ENCODE assay signal across 9 cellular contexts in genomic region chr1:17539202-17539525, GRCh38. TPM values are rescaled to one million over a fixed set of nuclear protein-coding genes. Genes with fewer than 3 reads are reported as not detected.
DNase-seq lines count a peak whose midpoint lies in the region; ATAC-seq, FAIRE-seq and TF ChIP-seq lines count a peak whose summit lies in the region.
"Had no signal": no experiment of that assay in that cellular context is flagged by ENCODE, and none has a peak within 500 bp of the region (broad histone marks: within the 10 kb centered on the region; RNA-seq: fewer than 3 reads in every experiment).

No MANE protein-coding gene starts in this region.

- H4K20me1 ChIP-seq in GM12878 (ENCODE audit: control insufficient read depth, insufficient read depth) (no peaks in the 10 kb centered on the region), keratinocyte (ENCODE audit: control insufficient read depth, extremely low read depth, insufficient read depth, low read length) (no peaks in the 10 kb centered on the region)

- H3K9me1 ChIP-seq in keratinocyte (ENCODE audit: control insufficient read depth, extremely low read depth, insufficient read depth, low read length) = no peaks in the 10 kb centered on the region

- H2AFZ ChIP-seq in GM12878 (ENCODE audit: control insufficient read depth, low read depth, low read length) = no peak overlapping the region
- H2AFZ ChIP-seq in keratinocyte (ENCODE audit: control insufficient read depth, low read length) = no peak overlapping the region

- no peaks in the 10 kb centered on the region for H3K36me3 Mint-ChIP-seq in stimulated activated memory B cell treated with anti-CD40 and anti-IgM and Interleukin-4, amounts not matched to agents 10 μg/mL and 1 μg/mL and 100 μg/mL, for 72 hours

- no peak for TF ChIP-seq POLR2A in GM12878 (IDR thresholded peaks at IDR 0.05; ENCODE audit: low read depth, low read length)

- H3K4me1 ChIP-seq in HEK293 (ENCODE audit: control insufficient read depth, insufficient read depth, low read length) (peaks cover 9% of the 10 kb centered on the region), GM12878 (ENCODE audit: control insufficient read depth, insufficient read depth, low read length) (peaks cover 17% of the 10 kb centered on the region), keratinocyte (ENCODE audit: control insufficient read depth, extremely low read depth, insufficient read depth, low read length) (peaks cover 4% of the 10 kb centered on the region)

- H3K27me3 ChIP-seq in GM12878 (replicated peaks in 1 of 2; ENCODE audit: control insufficient read depth in 2 of 2, insufficient read depth in 2 of 2, low read length in 1 of 2) (peaks cover 4 to 5% of the 10 kb centered on the region in 2 experiments; a peak in 3 of 4 replicates), keratinocyte (ENCODE audit: control insufficient read depth, extremely low read depth, insufficient read depth, low read length) (peaks cover 6% of the 10 kb centered on the region)

- intact Hi-C loops in GM12878 (cut with micrococcal nuclease; ENCODE audit: unreplicated experiment) = no loop called here

- BruUV-seq in GM12878 (replicated peaks; lab: Mats Ljungman, UMichigan) = no TSS peak

- H3K27ac Mint-ChIP-seq in stimulated activated memory B cell treated with anti-CD40 and anti-IgM and Interleukin-4, amounts not matched to agents 10 μg/mL and 1 μg/mL and 100 μg/mL, for 72 hours = peak overlapping the region; percentile 83

- H3K9me3 ChIP-seq in HEK293 (ENCODE audit: control insufficient read depth, insufficient read depth, low read depth, low read length) = no peaks in the 10 kb centered on the region
- H3K9me3 ChIP-seq in GM12878 (replicated peaks; ENCODE audit: control insufficient read depth, insufficient read depth, low read length) = no peaks in the 10 kb centered on the region
- H3K9me3 ChIP-seq in keratinocyte (ENCODE audit: control insufficient read depth, low read depth, low read length) = no peaks in the 10 kb centered on the region

- peak overlapping the region; percentile 9; the same call in 1 of the 2 replicates for H3K4me2 ChIP-seq in GM12878 (ENCODE audit: control insufficient read depth, insufficient read depth)
- H3K4me2 ChIP-seq in keratinocyte (ENCODE audit: control insufficient read depth, extremely low read depth, insufficient read depth, low read depth, low read length) = peak overlapping the region; percentile 16

- dilution Hi-C loops in keratinocyte (cut with MboI; ENCODE audit: extremely low pct_ligation_motif_present, low sequenced_read_pairs) = no loop called here

- no peaks in the 10 kb centered on the region for H3K79me2 ChIP-seq in GM12878 (ENCODE audit: control insufficient read depth, insufficient read depth, low read length)
- no peaks in the 10 kb centered on the region for H3K79me2 ChIP-seq in keratinocyte (ENCODE audit: control insufficient read depth, insufficient read depth, low read length)

- WGBS in GM12878 (ENCODE audit: insufficient coverage, insufficient replicate concordance, low lambda C conversion rate, missing lambda C conversion rate) = 29% methylated on average over 18 of the region's 20 CpGs

- no peaks in the 10 kb centered on the region for H3K9me3 Mint-ChIP-seq in stimulated activated memory B cell treated with anti-CD40 and anti-IgM and Interleukin-4, amounts not matched to agents 10 μg/mL and 1 μg/mL and 100 μg/mL, for 72 hours

- in situ Hi-C loops in GM12878 (cut with MboI) = no loop called here

- SMC1A ChIA-PET in GM12878 (lab: Charles Lee; ENCODE audit: uncharacterized antibody, unreplicated experiment) = no interaction called here

- H3K4me3 ChIP-seq in HEK293 (ENCODE audit: low read depth, low read length) (peak overlapping the region; percentile 36), GM12878 (no peak overlapping the region), keratinocyte (ENCODE audit: control insufficient read depth in 2 of 3, extremely low read depth in 1 of 3, insufficient read depth in 2 of 3, low read depth in 1 of 3, low read length in 3 of 3) (peak overlapping the region in 1 of 3 experiments; percentile 22)

- CTCF ChIA-PET in HEK293 (lab: Yijun Ruan, JAX) = interaction anchor here (1.2 to 3.1 kb wide), 2 partner anchors 38 to 67 kb away, joined by 3 to 18 read pairs; no protein-coding TSS in a partner anchor
- CTCF ChIA-PET in GM12878 (lab: Yijun Ruan, JAX) = no interaction called here

- no peak for TF ChIP-seq EP300 in GM12878 (IDR thresholded peaks at IDR 0.05; ENCODE audit: borderline replicate concordance in 1 of 2, control insufficient read depth in 1 of 2, low read depth in 2 of 2, low read length in 2 of 2)

- no peak for DNase-seq in GM12878 (ENCODE audit: low read depth, low spot score)
- DNase-seq in keratinocyte (ENCODE audit: low read depth, low spot score) = no peak
- no peak for DNase-seq in hippocampal formation (lab: John Stamatoyannopoulos, UW)
- DNase-seq in stimulated activated CD4-positive, alpha-beta T cell treated with anti-CD3 and anti-CD28 coated beads, Interleukin-1b, Interleukin-23, amount 100 ng/mL, for 48 hours = no peak
- DNase-seq in effector CD8-positive, alpha-beta T cell (lab: John Stamatoyannopoulos, UW) = no peak
- DNase-seq: NCI-H524 treated with DMSO at 0.1 percent for 48 hours had no signal

- peak overlapping the region; percentile 84 for H3K4me3 Mint-ChIP-seq in stimulated activated memory B cell treated with anti-CD40 and anti-IgM and Interleukin-4, amounts not matched to agents 10 μg/mL and 1 μg/mL and 100 μg/mL, for 72 hours

- POLR2A ChIA-PET in HEK293 (lab: Yijun Ruan, JAX) (interaction anchor here (0.6 kb wide), 3 partner anchors 16 to 99 kb away, joined by 3 to 4 read pairs (median 3); no protein-coding TSS in a partner anchor), GM12878 (lab: Charles Lee) (interaction anchor here (0.7 kb wide), 1 partner anchor 37 kb away, joined by 3 read pairs; no protein-coding TSS in a partner anchor)

- no peaks in the 10 kb centered on the region for H3K36me3 ChIP-seq in HEK293 (ENCODE audit: control insufficient read depth in 2 of 2, insufficient read depth in 1 of 2, low read length in 2 of 2)
- H3K36me3 ChIP-seq in GM12878 (ENCODE audit: control insufficient read depth in 2 of 2, insufficient read depth in 2 of 2, low read length in 1 of 2) = no peaks in the 10 kb centered on the region
- no peaks in the 10 kb centered on the region for H3K36me3 ChIP-seq in keratinocyte (ENCODE audit: control insufficient read depth in 2 of 2, extremely low read depth in 1 of 2, insufficient read depth in 2 of 2, low read length in 2 of 2)

- no peak for TF ChIP-seq RAD21 in GM12878 (IDR thresholded peaks at IDR 0.05; ENCODE audit: insufficient read depth, low read depth, low read length)

- peaks cover 35% of the 10 kb centered on the region for H3K27me3 Mint-ChIP-seq in stimulated activated memory B cell treated with anti-CD40 and anti-IgM and Interleukin-4, amounts not matched to agents 10 μg/mL and 1 μg/mL and 100 μg/mL, for 72 hours

- FAIRE-seq in GM12878 (lab: Jason Lieb, UNC) = no peak
- FAIRE-seq in keratinocyte (lab: Jason Lieb, UNC) = no peak

- peaks cover 39% of the 10 kb centered on the region for H3K4me1 Mint-ChIP-seq in stimulated activated memory B cell treated with anti-CD40 and anti-IgM and Interleukin-4, amounts not matched to agents 10 μg/mL and 1 μg/mL and 100 μg/mL, for 72 hours

- RAD21 ChIA-PET in GM12878 (lab: Charles Lee; ENCODE audit: unreplicated experiment) = no interaction called here

- H3K9ac ChIP-seq in GM12878 (ENCODE audit: control insufficient read depth, insufficient read depth, low read length) (no peak overlapping the region), keratinocyte (ENCODE audit: control insufficient read depth, extremely low read depth, insufficient read depth, low read length) (no peak overlapping the region)

- ATAC-seq in GM12878 (no peak), HG03139 (IDR thresholded peaks at IDR 0.05; ENCODE audit: unreplicated experiment) (no peak)
- no peak for ATAC-seq in stimulated activated memory B cell treated with anti-CD40 and anti-IgM and Interleukin-4, amounts not matched to agents 10 μg/mL and 1 μg/mL and 100 μg/mL, for 72 hours

- H3K27ac ChIP-seq in HEK293 (ENCODE audit: extremely low read depth, low read depth, low read length) = peak overlapping the region; percentile 87
- H3K27ac ChIP-seq in GM12878 (ENCODE audit: control insufficient read depth, insufficient read depth) = no peak overlapping the region
- H3K27ac ChIP-seq in keratinocyte (ENCODE audit: control insufficient read depth, insufficient read depth, low read length) = no peak overlapping the region

- no peak for TF ChIP-seq CTCF in HEK293 (tag by site-specific recombination; IDR thresholded peaks at IDR 0.05)
- no peak for TF ChIP-seq CTCF in GM12878 (IDR thresholded peaks at IDR 0.05 in 2 of 3, conservative IDR thresholded peaks at IDR 0.05 in 1 of 3; ENCODE audit: control insufficient read depth in 2 of 3, extremely low read depth in 1 of 3, insufficient read depth in 1 of 3, low read depth in 3 of 3, low read length in 3 of 3)
- TF ChIP-seq CTCF in keratinocyte (optimal IDR thresholded peaks at IDR 0.05 in 1 of 3, IDR thresholded peaks at IDR 0.05 in 1 of 3, conservative IDR thresholded peaks at IDR 0.05 in 1 of 3; ENCODE audit: extremely low read depth in 1 of 3, insufficient read depth in 2 of 3, low read length in 3 of 3) = no peak

RNA-seq across cellular contexts. Expression of gene ARHGEF10L, which starts 0.3 kb away (rescaled TPM):
- 11.6 and 14.6 TPM in 2 replicates for total RNA-seq in GM12878 (2013; cell fraction: nucleolus; rRNA removed)
- total RNA-seq in GM12878 (2014; rRNA removed) = 0.49 and 0.51 TPM in 2 replicates
- 0.18 and 0.32 TPM in 2 replicates for total RNA-seq in GM12878 (2014; rRNA removed; fragmentation: Illumina TruSeq; extraction: Trizol)
- 0.44 and 0.53 TPM in 2 replicates for total RNA-seq in GM12878 (2021)
- polyA plus RNA-seq in GM12878 (2011; ENCODE audit: low read depth) = not detected
- 0.49 and 0.94 TPM in 2 replicates for polyA plus RNA-seq in GM12878 (2011; rRNA removed)
- polyA plus RNA-seq in GM12878 (2011; cell fraction: cytosol; rRNA removed) = 0.79 and 1.2 TPM in 2 replicates
- polyA plus RNA-seq in GM12878 (2011; cell fraction: nucleus; rRNA removed) = 9.1 and 10.4 TPM in 2 replicates
- polyA plus RNA-seq in GM12878 (2012) = 0.19 and 0.27 TPM in 2 replicates
- 0.13 TPM in 1 of 2 replicates, not detected in the other for polyA plus RNA-seq in GM12878 (2014; fragmentation: Illumina TruSeq; extraction: Trizol)
- polyA plus RNA-seq in GM12878 (2014; fragmentation: Nextera tagmentation; extraction: Ambion mirVana) = under 1 TPM in 1 of 2 experiments, not detected in 1; 0.05 TPM
- polyA plus RNA-seq in GM12878 (2014; rRNA removed) = 0.32 and 0.37 TPM in 2 replicates
- under 1 TPM in 1 of 2 experiments, not detected in 1; 0.06 TPM for polyA plus RNA-seq in GM12878 (2016; fragmentation: Nextera tagmentation; extraction: Ambion mirVana)
- polyA minus RNA-seq in GM12878 (2011; rRNA and poly(A)+ RNA removed) = 1.9 TPM in 2 replicates
- 0.94 and 1.0 TPM in 2 replicates for polyA minus RNA-seq in GM12878 (2011; cell fraction: cytosol; rRNA and poly(A)+ RNA removed)
- polyA minus RNA-seq in GM12878 (2011; cell fraction: nucleus; rRNA and poly(A)+ RNA removed) = 2.1 and 3.9 TPM in 2 replicates
- polyA plus RNA-seq in keratinocyte = 2.4 to 5.1 TPM (median 2.8 TPM) in 3 replicates
- 7.3 TPM for polyA plus RNA-seq in keratinocyte (2011; ENCODE audit: low read depth)
- 2.2 and 4.3 TPM in 2 replicates for polyA plus RNA-seq in keratinocyte (2011; cell fraction: cytosol; rRNA removed)
- polyA plus RNA-seq in keratinocyte (2011; cell fraction: nucleus; rRNA removed) = 6.9 and 9.2 TPM in 2 replicates
- 3.7 and 23.1 TPM in 2 replicates for polyA plus RNA-seq in keratinocyte (2012; ENCODE audit: low replicate concordance)
- polyA minus RNA-seq in keratinocyte = 6.2 to 11.5 TPM (median 9.0 TPM) in 3 replicates
- 8.6 TPM for polyA minus RNA-seq in keratinocyte (2011; cell fraction: cytosol; rRNA and poly(A)+ RNA removed)
- 13.2 and 16.2 TPM in 2 replicates for polyA minus RNA-seq in keratinocyte (2011; cell fraction: nucleus; rRNA and poly(A)+ RNA removed)
